Comparison of ENCODE assay signal across 1 cellular context in the genomic region with DNA sequence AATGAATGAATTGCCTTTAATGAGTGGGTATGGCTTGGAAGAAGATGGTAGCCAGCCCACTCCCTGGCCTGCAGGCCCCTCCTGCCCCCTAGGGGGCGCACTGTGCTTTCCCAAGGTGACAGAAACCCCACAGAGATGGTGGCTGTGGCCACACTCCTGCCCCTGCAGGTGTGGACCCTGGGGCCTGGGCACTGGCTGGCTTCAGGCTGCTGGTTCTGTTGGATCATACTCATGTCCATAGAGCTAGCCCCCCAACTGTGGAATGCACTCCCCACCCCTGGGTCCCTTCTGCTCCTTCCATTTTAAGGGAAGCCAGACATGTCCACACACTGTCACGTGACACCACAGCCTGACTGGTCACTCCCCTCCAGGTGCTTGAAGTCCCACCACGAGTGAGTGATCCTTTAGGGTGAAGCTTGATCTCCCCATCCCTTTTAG.
TF ChIP-seq lines count a peak whose summit lies in the region.

No MANE protein-coding gene starts in this region.

TF ChIP-seq in GM12878, 131 proteins besides CTCF, POLR2A, EP300 and RAD21 (continued from another document):
- TF ChIP-seq YY1 (IDR thresholded peaks at IDR 0.05; ENCODE audit: low read depth, low read length), result peak; percentile 66
TF ChIP-seq in GM12878: peak in this region for 4.
